ENCODE assay signal across 11 cellular contexts in genomic region chr15:70528816-70529215, GRCh38.
DNase-seq lines count a peak whose midpoint lies in the region; ATAC-seq lines count a peak whose summit lies in the region.
"Had no signal": no experiment of that assay in that cellular context is flagged by ENCODE, and none has a peak within 500 bp of the region (broad histone marks: within the 10 kb centered on the region; RNA-seq: fewer than 3 reads in every experiment).

No MANE protein-coding gene starts in this region.

- peaks cover 0 to 4% of the 10 kb centered on the region in 2 donors for H3K9me3 Mint-ChIP-seq in activated naive CD4-positive, alpha-beta T cell treated with anti-CD3 and anti-CD28 coated beads, Interleukin-2, amount 50 U/mL, for 72 hours

- DNase-seq in DMS53 (lab: John Stamatoyannopoulos, UW), result peak; percentile 79
- no peak for DNase-seq in DMS53 treated with DMSO at 0.1 percent for 48 hours (lab: John Stamatoyannopoulos, UW; ENCODE audit: unreplicated experiment)
- peak; percentile 16 for DNase-seq in COLO668 (lab: John Stamatoyannopoulos, UW; ENCODE audit: unreplicated experiment)
- no peak for DNase-seq in activated naive CD4-positive, alpha-beta T cell treated with anti-CD3 and anti-CD28 coated beads, Interleukin-2, amount 50 U/mL, for 72 hours (ENCODE audit: low spot score in 2 of 2)
- peak; percentile 8 for DNase-seq in mucosa of gallbladder (ENCODE audit: low spot score)
- no peak for DNase-seq in NCI-H526 (lab: John Stamatoyannopoulos, UW)
- DNase-seq: NCI-H1105 treated with DMSO at 0.1 percent for 48 hours, pancreas, WERI-Rb-1 had no signal

- peak overlapping the region; percentile 20 to 67 for H3K27ac Mint-ChIP-seq in activated naive CD4-positive, alpha-beta T cell treated with anti-CD3 and anti-CD28 coated beads, Interleukin-2, amount 50 U/mL, for 72 hours

- H3K36me3 Mint-ChIP-seq in activated naive CD4-positive, alpha-beta T cell treated with anti-CD3 and anti-CD28 coated beads, Interleukin-2, amount 50 U/mL, for 72 hours, result peaks cover 4 to 14% of the 10 kb centered on the region in 2 donors

- no peak for ATAC-seq in activated naive CD4-positive, alpha-beta T cell treated with anti-CD3 and anti-CD28 coated beads, Interleukin-2, amount 50 U/mL, for 72 hours
- no peak for ATAC-seq in GM18858 (IDR thresholded peaks at IDR 0.05; ENCODE audit: unreplicated experiment)
- ATAC-seq in HG03571 (IDR thresholded peaks at IDR 0.05; ENCODE audit: unreplicated experiment), result no peak

Comparison
In these comparisons a context has a peak if more than half of its experiments do, and no peak if none do; other contexts are left out.
1. DNase-seq: peak in DMS53 (single experiment), COLO668 (single experiment) and mucosa of gallbladder (single experiment); none in DMS53 treated with DMSO at 0.1 percent for 48 hours (single experiment), activated naive CD4-positive, alpha-beta T cell treated with anti-CD3 and anti-CD28 coated beads, Interleukin-2, amount 50 U/mL, for 72 hours (0 of 2) and NCI-H526 (0 of 2).